In the genomic region with DNA sequence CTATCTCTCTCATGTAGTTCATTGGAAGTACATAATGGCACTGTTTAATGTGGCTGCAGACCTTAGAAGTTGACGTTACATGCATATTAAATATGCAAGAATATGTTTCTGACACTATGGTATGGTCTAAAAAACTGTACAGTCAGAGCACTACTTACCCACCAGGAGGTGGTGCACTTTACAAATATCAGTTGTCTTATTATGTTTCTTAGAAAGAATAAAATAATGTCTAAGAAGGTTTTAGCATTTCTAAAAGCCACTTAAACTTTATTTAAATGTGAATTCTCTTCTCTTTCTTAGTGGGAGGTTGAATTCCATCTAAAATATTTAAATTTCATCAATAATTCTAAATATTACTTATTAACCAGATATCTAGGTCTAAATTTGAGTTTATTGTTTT, we compare ENCODE assay signal across 8 cellular contexts. TPM values are rescaled to one million over a fixed set of nuclear protein-coding genes. Genes with fewer than 3 reads are reported as not detected.
DNase-seq lines count a peak whose midpoint lies in the region; ATAC-seq and TF ChIP-seq lines count a peak whose summit lies in the region.

No MANE protein-coding gene starts in this region.

- no peaks in the 10 kb centered on the region for H3K9me3 ChIP-seq in colonic mucosa

- H3K27ac ChIP-seq in colonic mucosa: no peak overlapping the region

- TF ChIP-seq POLR2A in NB4 (IDR thresholded peaks at IDR 0.05; ENCODE audit: extremely low read depth, insufficient read length): no peak

- peak; percentile 28 for TF ChIP-seq CTCF in NB4 (IDR thresholded peaks at IDR 0.05; ENCODE audit: low read depth, low read length)
- TF ChIP-seq CTCF in colonic mucosa (IDR thresholded peaks at IDR 0.05): peak; percentile 33

- intact Hi-C loops in colonic mucosa (cut with DNase I): no loop called here
- intact Hi-C loops in left colon (cut with DNase I, micrococcal nuclease): no loop called here

- DNase-seq in NCI-H82 (lab: John Stamatoyannopoulos, UW) (peak; percentile 33), NCI-H82 treated with DMSO at 0.1 percent for 48 hours (lab: John Stamatoyannopoulos, UW; ENCODE audit: unreplicated experiment) (no peak), NB4 (ENCODE audit: low read depth) (peak; percentile 25), colonic mucosa (no peak), renal cortical epithelial cell (ENCODE audit: low read depth) (peak; percentile 40), left colon (no peak)

- ATAC-seq in GM19455 (IDR thresholded peaks at IDR 0.05; ENCODE audit: unreplicated experiment) (no peak), HG02623 (IDR thresholded peaks at IDR 0.05; ENCODE audit: unreplicated experiment) (no peak), left colon (no peak)

- H3K36me3 ChIP-seq in colonic mucosa: no peaks in the 10 kb centered on the region

- no peak overlapping the region for H3K9ac ChIP-seq in colonic mucosa (ENCODE audit: low read depth in 2 of 2, low read length in 2 of 2)

- peaks cover 30% of the 10 kb centered on the region for H3K27me3 ChIP-seq in colonic mucosa

- peaks cover 7% of the 10 kb centered on the region for H3K4me1 ChIP-seq in colonic mucosa

- no peak overlapping the region for H3K4me3 ChIP-seq in NB4 (ENCODE audit: low read depth, low read length)
- no peak overlapping the region for H3K4me3 ChIP-seq in colonic mucosa

RNA-seq across cellular contexts. Expression of a gene that starts 4.3 kb away (rescaled TPM):
- total RNA-seq in colonic mucosa (under 1 TPM; 0.24 to 0.37 TPM), renal cortical epithelial cell (not detected in 2 replicates), left colon (under 1 TPM; 0.09 to 0.50 TPM)

Comparison
In these comparisons a context has a peak if more than half of its experiments do, and no peak if none do; other contexts are left out.
1. DNase-seq: peak in NCI-H82 (single experiment), NB4 (single experiment) and renal cortical epithelial cell (single experiment); none in NCI-H82 treated with DMSO at 0.1 percent for 48 hours (single experiment), colonic mucosa (single experiment) and left colon (0 of 2).